ENCODE assay signal across 8 cellular contexts in genomic region chr10:118669020-118669766, GRCh38.
DNase-seq lines count a peak whose midpoint lies in the region; ATAC-seq lines count a peak whose summit lies in the region.

No MANE protein-coding gene starts in this region.

- POLR2A ChIA-PET in naive thymus-derived CD8-positive, alpha-beta T cell (lab: Charles Lee) = interaction anchor here (0.6 to 1.0 kb wide), 3 partner anchors 11 to 47 kb away, joined by 3 to 7 read pairs (median 5); no protein-coding TSS in a partner anchor

- H3K27ac Mint-ChIP-seq in naive thymus-derived CD8-positive, alpha-beta T cell = peak overlapping the region in 9 of 10 donors; percentile 9 to 94 (median 73)

- peak; percentile 5 for DNase-seq in CD1c-positive myeloid dendritic cell (ENCODE audit: extremely low spot score)
- DNase-seq in MV-4-11 (lab: John Stamatoyannopoulos, UW) = peak; percentile 62
- DNase-seq in dedifferentiated amniotic fluid mesenchymal stem cell (ENCODE audit: extremely low spot score) = peak; percentile 46
- peak in 3 of 10 donors; percentile 10 to 28 (median 21) for DNase-seq in naive thymus-derived CD8-positive, alpha-beta T cell
- no peak for DNase-seq in T-helper 1 cell
- DNase-seq in kidney tubule cell (ENCODE audit: low spot score) = no peak

- peaks cover 14 to 46% (median 34%) of the 10 kb centered on the region in 4 donors for H3K4me1 Mint-ChIP-seq in naive thymus-derived CD8-positive, alpha-beta T cell

- H3K36me3 Mint-ChIP-seq in naive thymus-derived CD8-positive, alpha-beta T cell = no peaks in the 10 kb centered on the region

- no peaks in the 10 kb centered on the region for H3K9me3 Mint-ChIP-seq in naive thymus-derived CD8-positive, alpha-beta T cell

- H3K4me3 Mint-ChIP-seq in naive thymus-derived CD8-positive, alpha-beta T cell = peak overlapping the region; percentile 24 to 78 (median 56)

- ATAC-seq in naive thymus-derived CD8-positive, alpha-beta T cell = peak; percentile 65 to 73
- no peak for ATAC-seq in HG02852 (IDR thresholded peaks at IDR 0.05; ENCODE audit: unreplicated experiment)
- ATAC-seq in GM21447 (IDR thresholded peaks at IDR 0.05; ENCODE audit: unreplicated experiment) = no peak

- H3K27me3 Mint-ChIP-seq in naive thymus-derived CD8-positive, alpha-beta T cell = no peaks in the 10 kb centered on the region

Comparison
In these comparisons a context has a peak if more than half of its experiments do, and no peak if none do; other contexts are left out.
1. DNase-seq: peak in CD1c-positive myeloid dendritic cell (single experiment), MV-4-11 (single experiment) and dedifferentiated amniotic fluid mesenchymal stem cell (single experiment); none in T-helper 1 cell (0 of 5) and kidney tubule cell (single experiment).
2. ATAC-seq: peak in naive thymus-derived CD8-positive, alpha-beta T cell (2 of 2); none in HG02852 (single experiment) and GM21447 (single experiment).